ENCODE assay signal across 1 cellular context in the genomic region with DNA sequence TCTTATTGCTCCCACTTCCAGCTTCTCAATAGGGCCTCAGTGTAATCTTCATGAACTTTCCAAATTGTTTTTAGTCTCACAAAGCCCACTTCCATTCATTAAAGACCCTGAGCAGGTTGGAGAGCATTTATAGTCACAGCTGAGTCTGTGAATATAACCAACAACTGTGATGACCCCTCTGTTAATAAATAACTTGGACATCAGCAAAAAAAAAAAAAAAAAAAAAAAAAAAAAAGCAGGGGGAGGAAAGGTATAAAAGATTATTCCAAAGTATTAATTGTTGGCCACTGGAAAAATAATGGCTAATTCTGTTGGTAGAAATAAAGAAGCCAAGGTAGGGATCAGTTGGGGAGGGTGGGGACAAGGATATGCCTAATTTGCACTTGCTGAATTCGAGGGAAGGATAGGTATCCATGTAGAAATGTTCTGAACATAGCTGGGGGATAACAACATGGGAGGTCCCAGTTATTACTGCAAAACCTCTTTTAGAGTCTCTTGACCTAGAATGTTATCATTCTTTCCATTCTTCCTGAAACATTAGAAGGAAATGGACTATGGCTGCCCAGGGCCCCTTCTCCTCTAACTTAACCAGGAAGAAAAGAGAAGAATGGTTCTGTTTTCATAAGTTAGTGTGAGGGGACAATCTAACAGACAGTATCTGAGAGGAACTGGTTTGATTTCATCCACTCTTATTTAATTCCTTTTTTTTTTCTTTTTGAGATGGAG.
TF ChIP-seq lines count a peak whose summit lies in the region.

No MANE protein-coding gene starts in this region.

TF ChIP-seq in IMR-90, 13 proteins besides CTCF, POLR2A, EP300 and RAD21:
- TF ChIP-seq BHLHE40 (IDR thresholded peaks at IDR 0.05; ENCODE audit: low read depth, low read length) (no peak), SMC3 (IDR thresholded peaks at IDR 0.05; ENCODE audit: low read depth, low read length) (no peak)
TF ChIP-seq in IMR-90: peak in this region for 0.
